Comparison of ENCODE assay signal across 12 cellular contexts in genomic region chr21:44918581-44919033, GRCh38. TPM values are rescaled to one million over a fixed set of nuclear protein-coding genes. Genes with fewer than 3 reads are reported as not detected.
DNase-seq lines count a peak whose midpoint lies in the region; ATAC-seq and TF ChIP-seq lines count a peak whose summit lies in the region.
"Had no signal": no experiment of that assay in that cellular context is flagged by ENCODE, and none has a peak within 500 bp of the region (broad histone marks: within the 10 kb centered on the region; RNA-seq: fewer than 3 reads in every experiment).

No MANE protein-coding gene starts in this region.

- H3K9me3 Mint-ChIP-seq in CD4-positive, alpha-beta T cell = no peaks in the 10 kb centered on the region
- H3K9me3 Mint-ChIP-seq in activated naive CD8-positive, alpha-beta T cell (ENCODE audit: low read depth) = no peaks in the 10 kb centered on the region

- H3K56ac ChIP-seq in mesendoderm (ENCODE audit: low read length) = peak overlapping the region; percentile 37

- DNase-seq in A673 (ENCODE audit: low spot score) = no peak
- no peak for DNase-seq in CD4-positive, alpha-beta T cell
- peak; percentile 85 for DNase-seq in mesendoderm
- DNase-seq in glomerular visceral epithelial cell (ENCODE audit: extremely low spot score) = no peak
- DNase-seq in anterior cingulate cortex (lab: John Stamatoyannopoulos, UW) = no peak
- no peak for DNase-seq in ACHN
- DNase-seq: amygdala, DMS 273 treated with DMSO at 0.1 percent for 48 hours, NCI-H524 treated with DMSO at 0.1 percent for 48 hours, SHP77 treated with DMSO at 0.1 percent for 48 hours had no signal

- H2AK5ac ChIP-seq in mesendoderm (ENCODE audit: low read length) = no peak overlapping the region

- POLR2A ChIA-PET in A673 (lab: Charles Lee; ENCODE audit: low non-redundant PET) = no interaction called here
- POLR2A ChIA-PET in CD4-positive, alpha-beta T cell (lab: Charles Lee) = interaction anchor here (10.8 kb wide), 1 partner anchor 12 kb away, joined by 362 read pairs; no protein-coding TSS in a partner anchor

- in situ Hi-C loops in ACHN (cut with HindIII; ENCODE audit: low pct_ligation_motif_present, low pct_unique_long_range_greater_than_20kb, low sequenced_read_pairs) = no loop called here

- no peak overlapping the region for H4K8ac ChIP-seq in mesendoderm (ENCODE audit: low read depth, low read length)

- TF ChIP-seq CTCF in A673 (conservative IDR thresholded peaks at IDR 0.05; ENCODE audit: low read depth, low read length) = no peak
- TF ChIP-seq CTCF in CD4-positive, alpha-beta T cell (IDR thresholded peaks at IDR 0.05) = no peak

- H3K27ac Mint-ChIP-seq in CD4-positive, alpha-beta T cell = peak overlapping the region; percentile 96
- peak overlapping the region; percentile 86 for H3K27ac Mint-ChIP-seq in activated naive CD8-positive, alpha-beta T cell

- peaks cover 82% of the 10 kb centered on the region for H3K4me1 Mint-ChIP-seq in CD4-positive, alpha-beta T cell (ENCODE audit: low read depth)
- H3K4me1 Mint-ChIP-seq in activated naive CD8-positive, alpha-beta T cell (ENCODE audit: low read depth) = peaks cover 74% of the 10 kb centered on the region

- H2BK15ac ChIP-seq in mesendoderm (replicated peaks; ENCODE audit: low read depth) = no peak overlapping the region

- BruUV-seq in A673 (replicated peaks; lab: Mats Ljungman, UMichigan) = no TSS peak

- no peak for ATAC-seq in CD4-positive, alpha-beta T cell (ENCODE audit: poor library complexity)
- ATAC-seq in GM18861 (IDR thresholded peaks at IDR 0.05; ENCODE audit: unreplicated experiment) = no peak

- H3K4me2 ChIP-seq in mesendoderm (ENCODE audit: low read length) = peak overlapping the region; percentile 51

- peaks cover 47% of the 10 kb centered on the region for H3K36me3 Mint-ChIP-seq in CD4-positive, alpha-beta T cell (ENCODE audit: low read depth)
- peaks cover 2% of the 10 kb centered on the region for H3K36me3 Mint-ChIP-seq in activated naive CD8-positive, alpha-beta T cell

- H3K27me3 ChIP-seq in A673 (replicated peaks; ENCODE audit: insufficient read depth, low read depth, low read length, poor library complexity) (no peaks in the 10 kb centered on the region), mesendoderm (ENCODE audit: insufficient read depth, low read length, poor library complexity) (peaks cover 10% of the 10 kb centered on the region)
- no peaks in the 10 kb centered on the region for H3K27me3 ChIP-seq in CD4-positive, alpha-beta T cell (ENCODE audit: control insufficient read depth, insufficient read depth, low read length)

- H3K27ac ChIP-seq in A673 (ENCODE audit: low read depth, low read length, poor library complexity, severe bottlenecking) (peak overlapping the region; percentile 44), mesendoderm (ENCODE audit: low read depth, low read length) (no peak overlapping the region)
- H3K27ac ChIP-seq in CD4-positive, alpha-beta T cell (ENCODE audit: low read depth, low read length) = peak overlapping the region; percentile 73

- peak overlapping the region; percentile 93 for H3K4me3 Mint-ChIP-seq in CD4-positive, alpha-beta T cell
- peak overlapping the region; percentile 90 for H3K4me3 Mint-ChIP-seq in activated naive CD8-positive, alpha-beta T cell

- no peak overlapping the region for H3K23ac ChIP-seq in mesendoderm (ENCODE audit: low read length)

- no peaks in the 10 kb centered on the region for H3K9me3 ChIP-seq in A673 (ENCODE audit: low read depth, low read length, poor library complexity, severe bottlenecking)
- H3K9me3 ChIP-seq in CD4-positive, alpha-beta T cell (ENCODE audit: control insufficient read depth, low read length) = no peaks in the 10 kb centered on the region

- no CpG with 5 or more reads among the region's 13 CpGs for WGBS in mesendoderm (ENCODE audit: extremely low coverage, insufficient coverage, low lambda C conversion rate)

- intact Hi-C loops in A673 (cut with micrococcal nuclease; ENCODE audit: unreplicated experiment) = no loop called here
- intact Hi-C loops in CD4-positive, alpha-beta T cell (cut with DNase I, micrococcal nuclease) = no loop called here

- no peak overlapping the region for H4K5ac ChIP-seq in mesendoderm (ENCODE audit: low read length)

- H2BK5ac ChIP-seq in mesendoderm (ENCODE audit: low read length) = no peak overlapping the region

- H3K36me3 ChIP-seq in A673 (ENCODE audit: insufficient read depth, low read length, poor library complexity, severe bottlenecking) (no peaks in the 10 kb centered on the region), mesendoderm (ENCODE audit: control insufficient read depth, insufficient read depth, low read length) (no peaks in the 10 kb centered on the region)

- H3K4me1 ChIP-seq in A673 (ENCODE audit: insufficient read depth, low read length, poor library complexity, severe bottlenecking) (peaks cover 48% of the 10 kb centered on the region), mesendoderm (ENCODE audit: control insufficient read depth, low read depth, low read length) (peaks cover 3% of the 10 kb centered on the region)

- no peaks in the 10 kb centered on the region for H3K79me2 ChIP-seq in mesendoderm (ENCODE audit: control insufficient read depth, insufficient read depth, low read length)

- H3K4me3 ChIP-seq in A673 (ENCODE audit: low read depth, low read length, poor library complexity, severe bottlenecking) (no peak overlapping the region), mesendoderm (ENCODE audit: low read length) (no peak overlapping the region)

- H3K18ac ChIP-seq in mesendoderm (ENCODE audit: low read length) = no peak overlapping the region

- no peaks in the 10 kb centered on the region for H3K27me3 Mint-ChIP-seq in CD4-positive, alpha-beta T cell
- no peaks in the 10 kb centered on the region for H3K27me3 Mint-ChIP-seq in activated naive CD8-positive, alpha-beta T cell

- H3K79me1 ChIP-seq in mesendoderm (ENCODE audit: low read length) = no peaks in the 10 kb centered on the region

- no peak overlapping the region for H3K4ac ChIP-seq in mesendoderm (ENCODE audit: low read depth, low read length)

- peak overlapping the region; percentile 30 for H3K9ac ChIP-seq in mesendoderm (ENCODE audit: low read length)

- CTCF ChIA-PET in A673 (lab: Charles Lee) = no interaction called here
- CTCF ChIA-PET in CD4-positive, alpha-beta T cell (lab: Charles Lee) = interaction anchor here (0.6 kb wide), 1 partner anchor 220 kb away, joined by 3 read pairs; no protein-coding TSS in a partner anchor

- no peak overlapping the region for H2BK120ac ChIP-seq in mesendoderm (ENCODE audit: low read depth, low read length)

RNA-seq across cellular contexts. Expression of gene ITGB2, which starts 2.1 kb away (rescaled TPM):
- 5.0 and 7.4 TPM in 2 replicates for total RNA-seq in A673 (2021)
- total RNA-seq in CD4-positive, alpha-beta T cell = 100 to 1,000 TPM; 283 to 284 TPM
- polyA plus RNA-seq in mesendoderm (2013, experiment 1 of 2) = 1.0 TPM
- polyA plus RNA-seq in mesendoderm (2013, experiment 2 of 2) = 1.1 TPM

RNA-seq across cellular contexts. Expression of gene SLX9, which starts 21.2 kb away (rescaled TPM):
- total RNA-seq in A673 (2021) = 114 and 115 TPM in 2 replicates
- total RNA-seq in CD4-positive, alpha-beta T cell = 1 to 10 TPM; 7.7 to 9.1 TPM
- polyA plus RNA-seq in mesendoderm (2013, experiment 1 of 2) = 45.5 TPM
- polyA plus RNA-seq in mesendoderm (2013, experiment 2 of 2) = 43.5 TPM

RNA-seq across cellular contexts. Expression of gene PTTG1IP, which starts 45.1 kb away (rescaled TPM):
- 216 and 217 TPM in 2 replicates for total RNA-seq in A673 (2021)
- total RNA-seq in CD4-positive, alpha-beta T cell = 10 to 100 TPM; 99.0 to 99.5 TPM
- 106 TPM for polyA plus RNA-seq in mesendoderm (2013, experiment 1 of 2)
- polyA plus RNA-seq in mesendoderm (2013, experiment 2 of 2) = 104 TPM

Comparison
In these comparisons a context has a peak if more than half of its experiments do, and no peak if none do; other contexts are left out.
1. RNA of gene ITGB2, which starts 2.1 kb away (total RNA-seq): 283 to 284 TPM in CD4-positive, alpha-beta T cell; 5.0 to 7.4 TPM in A673; every median in the first group is over 10 times any median in the second.
2. RNA of gene SLX9, which starts 21.2 kb away (total RNA-seq): 114 to 115 TPM in A673; 7.7 to 9.1 TPM in CD4-positive, alpha-beta T cell; every median in the first group is over 10 times any median in the second.